17 cellular contexts compared by ENCODE assay signal in genomic region chr2:233487748-233488345, GRCh38.
DNase-seq lines count a peak whose midpoint lies in the region; ATAC-seq and TF ChIP-seq lines count a peak whose summit lies in the region.
"Had no signal": no experiment of that assay in that cellular context is flagged by ENCODE, and none has a peak within 500 bp of the region (broad histone marks: within the 10 kb centered on the region; RNA-seq: fewer than 3 reads in every experiment).

No MANE protein-coding gene starts in this region.

- H3K9me3 Mint-ChIP-seq in osteocyte (ENCODE audit: unreplicated experiment), result no peaks in the 10 kb centered on the region
- no peaks in the 10 kb centered on the region for H3K9me3 Mint-ChIP-seq in CD4-positive, alpha-beta T cell
- H3K9me3 Mint-ChIP-seq: activated CD4-positive, alpha-beta memory T cell treated with anti-CD3 and anti-CD28 coated beads for 36 hours; T-cell had no signal

- POLR2A ChIA-PET in RWPE1 (lab: Yijun Ruan, JAX; ENCODE audit: low non-redundant PET), result no interaction called here
- POLR2A ChIA-PET in CD4-positive, alpha-beta T cell (lab: Charles Lee), result no interaction called here

- DNase-seq in AG10803 (ENCODE audit: low read depth) (peak; percentile 5), RWPE1 (ENCODE audit: low spot score) (no peak), coronary artery (ENCODE audit: low spot score) (no peak), osteocyte (ENCODE audit: extremely low spot score, unreplicated experiment) (no peak), substantia nigra (lab: John Stamatoyannopoulos, UW) (no peak), GM19238 (ENCODE audit: insufficient read length, low spot score) (no peak)
- no peak for DNase-seq in CD4-positive, alpha-beta T cell
- DNase-seq: activated CD4-positive, alpha-beta memory T cell treated with anti-CD3 and anti-CD28 coated beads for 36 hours; Caco-2; gastrocnemius medialis; GDM1; NCI-H1436 treated with DMSO at 0.1 percent for 48 hours; nephron progenitor cell; stomach; T-cell; WERI-Rb-1 had no signal

- H3K9me3 ChIP-seq in CD4-positive, alpha-beta T cell (ENCODE audit: control insufficient read depth, low read length), result no peaks in the 10 kb centered on the region
- H3K9me3 ChIP-seq: Caco-2, gastrocnemius medialis, stomach had no signal

- intact Hi-C loops in CD4-positive, alpha-beta T cell (cut with DNase I, micrococcal nuclease), result no loop called here

- H3K4me3 ChIP-seq in AG10803 (ENCODE audit: low read length) (no peak overlapping the region), coronary artery (no peak overlapping the region)
- H3K4me3 ChIP-seq: gastrocnemius medialis, stomach had no signal

- H3K27me3 Mint-ChIP-seq in osteocyte (ENCODE audit: unreplicated experiment), result no peaks in the 10 kb centered on the region
- H3K27me3 Mint-ChIP-seq in CD4-positive, alpha-beta T cell, result no peaks in the 10 kb centered on the region
- H3K27me3 Mint-ChIP-seq: activated CD4-positive, alpha-beta memory T cell treated with anti-CD3 and anti-CD28 coated beads for 36 hours; T-cell had no signal

- TF ChIP-seq CTCF in AG10803 (conservative IDR thresholded peaks at IDR 0.05; ENCODE audit: low read length) (no peak), RWPE1 (conservative IDR thresholded peaks at IDR 0.05; ENCODE audit: low read depth) (no peak), coronary artery (IDR thresholded peaks at IDR 0.05) (no peak), osteocyte (IDR thresholded peaks at IDR 0.05) (no peak)
- TF ChIP-seq CTCF in CD4-positive, alpha-beta T cell (IDR thresholded peaks at IDR 0.05), result no peak

- no peak overlapping the region for H3K4me3 Mint-ChIP-seq in osteocyte (ENCODE audit: unreplicated experiment)
- H3K4me3 Mint-ChIP-seq in CD4-positive, alpha-beta T cell, result no peak overlapping the region
- H3K4me3 Mint-ChIP-seq: activated CD4-positive, alpha-beta memory T cell treated with anti-CD3 and anti-CD28 coated beads for 36 hours; nephron progenitor cell; T-cell had no signal

- H3K36me3 Mint-ChIP-seq in osteocyte (ENCODE audit: unreplicated experiment), result peaks cover 33% of the 10 kb centered on the region
- H3K36me3 Mint-ChIP-seq in CD4-positive, alpha-beta T cell (ENCODE audit: low read depth), result peaks cover 44% of the 10 kb centered on the region

- H3K27ac Mint-ChIP-seq in osteocyte (ENCODE audit: unreplicated experiment), result peak overlapping the region; percentile 99
- no peak overlapping the region for H3K27ac Mint-ChIP-seq in CD4-positive, alpha-beta T cell
- H3K27ac Mint-ChIP-seq: activated CD4-positive, alpha-beta memory T cell treated with anti-CD3 and anti-CD28 coated beads for 36 hours; nephron progenitor cell; T-cell had no signal

- ATAC-seq in CD4-positive, alpha-beta T cell (ENCODE audit: poor library complexity), result no peak
- no peak for ATAC-seq in GM19455 (IDR thresholded peaks at IDR 0.05; ENCODE audit: unreplicated experiment)
- ATAC-seq: gastrocnemius medialis, T-cell had no signal

- H3K27me3 ChIP-seq in CD4-positive, alpha-beta T cell (ENCODE audit: control insufficient read depth, insufficient read depth, low read length), result no peaks in the 10 kb centered on the region
- H3K27me3 ChIP-seq: gastrocnemius medialis, stomach had no signal

- peaks cover 64% of the 10 kb centered on the region for H3K4me1 Mint-ChIP-seq in osteocyte (ENCODE audit: unreplicated experiment)
- H3K4me1 Mint-ChIP-seq in CD4-positive, alpha-beta T cell (ENCODE audit: low read depth), result no peaks in the 10 kb centered on the region
- H3K4me1 Mint-ChIP-seq: T-cell had no signal

- CTCF ChIA-PET in RWPE1 (lab: Yijun Ruan, JAX), result no interaction called here
- CTCF ChIA-PET in CD4-positive, alpha-beta T cell (lab: Charles Lee), result no interaction called here

- H3K27ac ChIP-seq in RWPE1 (peak overlapping the region; percentile 97), coronary artery (peak overlapping the region; percentile 69 to 84), substantia nigra (ENCODE audit: low read depth, low read length, poor library complexity, severe bottlenecking) (no peak overlapping the region)
- no peak overlapping the region for H3K27ac ChIP-seq in CD4-positive, alpha-beta T cell (ENCODE audit: low read depth, low read length)
- H3K27ac ChIP-seq: gastrocnemius medialis, WERI-Rb-1 had no signal

Comparison
In these comparisons a context has a peak if more than half of its experiments do, and no peak if none do; other contexts are left out.
1. H3K27ac ChIP-seq: peak in RWPE1 (single experiment) and coronary artery (2 of 2); none in substantia nigra (single experiment) and CD4-positive, alpha-beta T cell (single experiment).